ENCODE assay signal across 14 cellular contexts in the genomic region with DNA sequence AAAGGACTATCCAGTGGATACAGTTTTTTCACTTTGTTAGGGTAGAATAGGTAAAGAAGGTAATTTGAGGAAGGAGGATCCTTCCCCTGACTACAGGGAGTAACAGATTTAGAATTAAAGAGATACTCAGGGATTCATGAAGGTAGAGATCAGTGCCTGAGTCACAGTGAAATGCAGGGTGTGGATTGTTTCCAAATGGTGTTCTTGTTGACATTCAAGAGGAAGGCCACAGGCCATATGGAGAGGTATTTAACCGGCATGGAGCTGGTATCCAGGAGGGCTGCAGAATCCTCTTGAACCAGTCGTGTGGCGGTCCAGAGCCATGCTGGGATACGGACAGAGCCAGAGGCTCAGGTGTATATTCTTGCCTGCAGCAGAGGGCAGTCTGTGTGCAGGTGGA. TPM values are rescaled to one million over a fixed set of nuclear protein-coding genes. Genes with fewer than 3 reads are reported as not detected.
DNase-seq lines count a peak whose midpoint lies in the region; ATAC-seq and TF ChIP-seq lines count a peak whose summit lies in the region.
"Had no signal": no experiment of that assay in that cellular context is flagged by ENCODE, and none has a peak within 500 bp of the region (broad histone marks: within the 10 kb centered on the region; RNA-seq: fewer than 3 reads in every experiment).

No MANE protein-coding gene starts in this region.

- no peak for TF ChIP-seq CTCF in gastrocnemius medialis (IDR thresholded peaks at IDR 0.05 in 4 of 5, conservative IDR thresholded peaks at IDR 0.05 in 1 of 5)
- no peak for TF ChIP-seq CTCF in MCF 10A (IDR thresholded peaks at IDR 0.05; ENCODE audit: unreplicated experiment)

- BruUV-seq in MCF 10A (replicated peaks; lab: Mats Ljungman, UMichigan): no TSS peak

- DNase-seq in NCI-H748 (lab: John Stamatoyannopoulos, UW; ENCODE audit: unreplicated experiment) (peak; percentile 0), NCI-H748 treated with DMSO at 0.1 percent for 48 hours (lab: John Stamatoyannopoulos, UW) (no peak), NCI-H524 treated with DMSO at 0.1 percent for 48 hours (lab: John Stamatoyannopoulos, UW) (peak; percentile 25), gastrocnemius medialis (no peak), SW 1271 (lab: John Stamatoyannopoulos, UW) (no peak), NCI-H226 (no peak), MCF 10A (ENCODE audit: unreplicated experiment) (no peak)
- DNase-seq: activated B cell treated with CpG ODN at 0.5 μM for 24 hours; activated naive CD4-positive, alpha-beta T cell treated with Interleukin-2 at 50 U/mL for 16 hours; Kasumi-1; left colon; NCI-H1417 had no signal

- intact Hi-C loops in gastrocnemius medialis (cut with DNase I; ENCODE audit: low total_unique reads): loop anchor here (1.0 to 10.0 kb wide), 7 partner anchors 28 to 1385 kb away; a partner anchor contains a TSS
- intact Hi-C loops in MCF 10A (cut with micrococcal nuclease): no loop called here

- in situ Hi-C loops in gastrocnemius medialis (cut with MboI; ENCODE audit: low sequenced_read_pairs in 4 of 4): loop anchor here in 1 of 4 donors (25.0 kb wide), 1 partner anchor 1043 kb away; no protein-coding TSS in a partner anchor

- H3K36me3 Mint-ChIP-seq in MCF 10A (ENCODE audit: insufficient read depth, unreplicated experiment): peaks cover 7% of the 10 kb centered on the region

- peak; percentile 51 for ATAC-seq in esophagus mucosa
- ATAC-seq in gastrocnemius medialis: peak; percentile 20 to 21
- ATAC-seq: left colon had no signal

- peak in 1 of 2 donors; percentile 18 for TF ChIP-seq POLR2A in gastrocnemius medialis (IDR thresholded peaks at IDR 0.05)

- H3K9me3 Mint-ChIP-seq in MCF 10A (ENCODE audit: unreplicated experiment): no peaks in the 10 kb centered on the region
- H3K9me3 Mint-ChIP-seq: activated B cell treated with CpG ODN at 0.5 μM for 24 hours had no signal

- peak overlapping the region; percentile 98 to 100 (median 100) for H3K27ac ChIP-seq in gastrocnemius medialis

- H3K4me1 ChIP-seq in gastrocnemius medialis: peaks cover 76 to 83% of the 10 kb centered on the region in 2 donors

- H3K27me3 ChIP-seq in gastrocnemius medialis: no peaks in the 10 kb centered on the region

- H3K27ac Mint-ChIP-seq in MCF 10A (ENCODE audit: low read depth, unreplicated experiment): no peak overlapping the region
- H3K27ac Mint-ChIP-seq: activated B cell treated with CpG ODN at 0.5 μM for 24 hours, progenitor cell of endocrine pancreas had no signal

- H3K27me3 Mint-ChIP-seq in MCF 10A (ENCODE audit: insufficient read depth, unreplicated experiment): no peaks in the 10 kb centered on the region
- H3K27me3 Mint-ChIP-seq: activated B cell treated with CpG ODN at 0.5 μM for 24 hours, progenitor cell of endocrine pancreas had no signal

- POLR2A ChIA-PET in MCF 10A (lab: Yijun Ruan, JAX): no interaction called here

- no peaks in the 10 kb centered on the region for H3K9me3 ChIP-seq in gastrocnemius medialis

- no peak overlapping the region for H3K4me3 Mint-ChIP-seq in MCF 10A (ENCODE audit: unreplicated experiment)
- H3K4me3 Mint-ChIP-seq: activated B cell treated with CpG ODN at 0.5 μM for 24 hours had no signal

- no peaks in the 10 kb centered on the region for H3K4me1 Mint-ChIP-seq in MCF 10A (ENCODE audit: insufficient read depth, unreplicated experiment)
- H3K4me1 Mint-ChIP-seq: activated B cell treated with CpG ODN at 0.5 μM for 24 hours had no signal

- peaks cover 0 to 39% of the 10 kb centered on the region in 2 donors for H3K36me3 ChIP-seq in gastrocnemius medialis

- H3K4me3 ChIP-seq in gastrocnemius medialis: peak overlapping the region in 1 of 4 donors; percentile 2

- CTCF ChIA-PET in MCF 10A (lab: Yijun Ruan, JAX): no interaction called here

RNA-seq across cellular contexts. Expression of a gene that starts 28.2 kb away (rescaled TPM):
- 24.4 TPM for total RNA-seq in esophagus mucosa
- 100 to 1,000 TPM; 298 to 526 (median 331) TPM for total RNA-seq in gastrocnemius medialis
- 22.3 and 25.4 TPM in 2 replicates for total RNA-seq in MCF 10A (2022)

Comparison
In these comparisons a context has a peak if more than half of its experiments do, and no peak if none do; other contexts are left out.
1. DNase-seq: peak in NCI-H748 (single experiment) and NCI-H524 treated with DMSO at 0.1 percent for 48 hours (single experiment); none in NCI-H748 treated with DMSO at 0.1 percent for 48 hours (single experiment), gastrocnemius medialis (0 of 2), SW 1271 (0 of 2), NCI-H226 (single experiment) and MCF 10A (single experiment).
2. RNA of a gene that starts 28.2 kb away (total RNA-seq): 298 to 526 TPM in gastrocnemius medialis; 24.4 TPM in esophagus mucosa (single experiment) and 22.3 to 25.4 TPM in MCF 10A; every median in the first group is over 10 times any median in the second.